In genomic region chr9:34636791-34637355, GRCh38 we compare ENCODE assay signal across 8 cellular contexts. TPM values are rescaled to one million over a fixed set of nuclear protein-coding genes. Genes with fewer than 3 reads are reported as not detected.
A peak's percentile ranks its signal among the peaks of the same experiment; 100 is the strongest.
DNase-seq lines count a peak whose midpoint lies in the region; ATAC-seq, FAIRE-seq and TF ChIP-seq lines count a peak whose summit lies in the region.

No MANE protein-coding gene starts in this region.

- DNase-seq in DMS53 (lab: John Stamatoyannopoulos, UW) (peak; percentile 66), DMS53 treated with DMSO at 0.1 percent for 48 hours (lab: John Stamatoyannopoulos, UW; ENCODE audit: unreplicated experiment) (no peak), GM12878 (ENCODE audit: low read depth, low spot score) (no peak), right lobe of liver (peak in 1 of 3 donors; percentile 79), thyroid gland (peak; percentile 49 to 60), GM03348 (ENCODE audit: low spot score) (no peak), midbrain (lab: John Stamatoyannopoulos, UW) (no peak)
- no peak for DNase-seq in Jurkat, Clone E6-1 (ENCODE audit: low read depth, low spot score)

- CTCF ChIA-PET in GM12878 (lab: Yijun Ruan, JAX), result interaction anchor here (1.0 to 8.3 kb wide), 11 partner anchors 10 to 348 kb away, joined by 3 to 118 read pairs (median 6); partner anchors contain the start of genes CCL27, DCTN3, GALT and RPP25L

- SMC1A ChIA-PET in GM12878 (lab: Charles Lee; ENCODE audit: uncharacterized antibody, unreplicated experiment), result interaction anchor here (0.6 to 2.3 kb wide), 6 partner anchors 10 to 305 kb away, joined by 3 to 7 read pairs (median 4); partner anchors contain the start of genes GALT and RPP25L

- TF ChIP-seq EP300 in GM12878 (IDR thresholded peaks at IDR 0.05; ENCODE audit: borderline replicate concordance in 1 of 2, control insufficient read depth in 1 of 2, low read depth in 2 of 2, low read length in 2 of 2), result no peak

- intact Hi-C loops in GM12878 (cut with micrococcal nuclease; ENCODE audit: unreplicated experiment) (no loop called here), right lobe of liver (cut with DNase I) (no loop called here), thyroid gland (cut with DNase I) (loop anchor here (10.0 kb wide), 1 partner anchor 68 kb away; no protein-coding TSS in a partner anchor)

- no TSS peak for BruUV-seq in GM12878 (replicated peaks; lab: Mats Ljungman, UMichigan)

- no peak for TF ChIP-seq RAD21 in GM12878 (IDR thresholded peaks at IDR 0.05; ENCODE audit: insufficient read depth, low read depth, low read length)

- H3K9ac ChIP-seq in GM12878 (ENCODE audit: control insufficient read depth, insufficient read depth, low read length), result peak overlapping the region; percentile 79

- peak overlapping the region; percentile 95 for H3K4me2 ChIP-seq in GM12878 (ENCODE audit: control insufficient read depth, insufficient read depth)

- no peak for TF ChIP-seq CTCF in GM12878 (IDR thresholded peaks at IDR 0.05 in 2 of 3, conservative IDR thresholded peaks at IDR 0.05 in 1 of 3; ENCODE audit: control insufficient read depth in 2 of 3, extremely low read depth in 1 of 3, insufficient read depth in 1 of 3, low read depth in 3 of 3, low read length in 3 of 3)
- TF ChIP-seq CTCF in right lobe of liver (IDR thresholded peaks at IDR 0.05), result no peak
- no peak for TF ChIP-seq CTCF in thyroid gland (IDR thresholded peaks at IDR 0.05)

- H3K27ac ChIP-seq in GM12878 (ENCODE audit: control insufficient read depth, insufficient read depth) (peak overlapping the region; percentile 52; the same call in 1 of the 2 replicates), right lobe of liver (peak overlapping the region; percentile 36 to 79 (median 72)), thyroid gland (peak overlapping the region in 2 of 3 donors; percentile 72 to 87)

- no peak for TF ChIP-seq POLR2A in GM12878 (IDR thresholded peaks at IDR 0.05; ENCODE audit: low read depth, low read length)
- no peak for TF ChIP-seq POLR2A in right lobe of liver (IDR thresholded peaks at IDR 0.05)
- TF ChIP-seq POLR2A in thyroid gland (IDR thresholded peaks at IDR 0.05), result no peak

- H3K79me2 ChIP-seq in GM12878 (ENCODE audit: control insufficient read depth, insufficient read depth, low read length), result peaks cover 15% of the 10 kb centered on the region

- peak overlapping the region; percentile 91 for H3K4me3 ChIP-seq in Jurkat, Clone E6-1 (ENCODE audit: low read length)
- H3K4me3 ChIP-seq in GM12878 (peak overlapping the region; percentile 72), right lobe of liver (peak overlapping the region; percentile 50 to 91 (median 87)), thyroid gland (replicated peaks in 1 of 3) (peak overlapping the region; percentile 18 to 59 (median 23))

- H3K27me3 ChIP-seq in GM12878 (replicated peaks in 1 of 2; ENCODE audit: control insufficient read depth in 2 of 2, insufficient read depth in 2 of 2, low read length in 1 of 2) (no peaks in the 10 kb centered on the region), right lobe of liver (no peaks in the 10 kb centered on the region), thyroid gland (no peaks in the 10 kb centered on the region)

- no peaks in the 10 kb centered on the region; the same call in none of the 2 replicates for H4K20me1 ChIP-seq in GM12878 (ENCODE audit: control insufficient read depth, insufficient read depth)

- ATAC-seq in GM12878, result peak; percentile 40
- peak; percentile 11 to 45 (median 38) for ATAC-seq in right lobe of liver

- RAD21 ChIA-PET in GM12878 (lab: Charles Lee; ENCODE audit: unreplicated experiment), result interaction anchor here (1.2 to 2.6 kb wide), 6 partner anchors 10 to 67 kb away, joined by 3 to 14 read pairs (median 7); partner anchors contain the start of genes DCTN3 and GALT

- peak overlapping the region; percentile 98 for H2AFZ ChIP-seq in GM12878 (ENCODE audit: control insufficient read depth, low read depth, low read length)

- POLR2A ChIA-PET in GM12878 (lab: Charles Lee), result interaction anchor here (1.5 to 3.4 kb wide), 4 partner anchors 7 to 17 kb away, joined by 4 to 25 read pairs (median 7); partner anchors contain the start of genes ARID3C, DCTN3, GALT and IL11RA

- FAIRE-seq in GM12878 (lab: Jason Lieb, UNC), result no peak

- WGBS in GM12878 (ENCODE audit: insufficient coverage, insufficient replicate concordance, low lambda C conversion rate, missing lambda C conversion rate), result 1% methylated on average over 23 of the region's 23 CpGs
- WGBS in right lobe of liver (ENCODE audit: insufficient coverage, low coverage, low lambda C conversion rate, missing lambda C conversion rate), result 1% methylated on average over 10 of the region's 23 CpGs
- WGBS in thyroid gland, 2 donors, result 13 to 21% methylated on average over 3 to 4 of the region's 23 CpGs

- peaks cover 2 to 6% of the 10 kb centered on the region in 2 experiments; a peak in 3 of 4 replicates for H3K36me3 ChIP-seq in GM12878 (ENCODE audit: control insufficient read depth in 2 of 2, insufficient read depth in 2 of 2, low read length in 1 of 2)
- H3K36me3 ChIP-seq in right lobe of liver, result peaks cover 0 to 6% (median 0%) of the 10 kb centered on the region in 4 donors
- H3K36me3 ChIP-seq in thyroid gland, result no peaks in the 10 kb centered on the region

- H3K9me3 ChIP-seq in GM12878 (replicated peaks; ENCODE audit: control insufficient read depth, insufficient read depth, low read length) (no peaks in the 10 kb centered on the region), right lobe of liver (no peaks in the 10 kb centered on the region), thyroid gland (no peaks in the 10 kb centered on the region)

- H3K4me1 ChIP-seq in GM12878 (ENCODE audit: control insufficient read depth, insufficient read depth, low read length) (no peaks in the 10 kb centered on the region; the same call in none of the 2 replicates), right lobe of liver (peaks cover 0 to 42% (median 18%) of the 10 kb centered on the region in 4 donors), thyroid gland (peaks cover 16 to 18% of the 10 kb centered on the region in 2 donors)

- in situ Hi-C loops in GM12878 (cut with MboI), result no loop called here

RNA-seq across cellular contexts. Expression of gene SIGMAR1, which starts 0.7 kb away (rescaled TPM):
- 183 TPM for polyA plus RNA-seq in Jurkat, Clone E6-1 (2012; ENCODE audit: insufficient read depth, insufficient read length)
- total RNA-seq in GM12878 (2013; cell fraction: nucleolus; rRNA removed), result 24.8 and 27.0 TPM in 2 replicates
- total RNA-seq in GM12878 (2014; rRNA removed) (65.4 and 77.9 TPM in 2 replicates), GM12878 (2014; rRNA removed; fragmentation: Illumina TruSeq; extraction: Trizol) (38.6 and 44.3 TPM in 2 replicates), GM12878 (2021) (61.5 and 63.0 TPM in 2 replicates), right lobe of liver (100 to 1,000 TPM in 5 of 6 experiments, 10 to 100 TPM in 1; 69.3 to 237 (median 123) TPM), thyroid gland (10 to 100 TPM; 48.6 to 89.7 (median 76.6) TPM)
- polyA plus RNA-seq in GM12878 (2011; ENCODE audit: low read depth), result 16.1 TPM
- polyA plus RNA-seq in GM12878 (2011; rRNA removed) (7.6 and 12.9 TPM in 2 replicates), GM12878 (2014; fragmentation: Illumina TruSeq; extraction: Trizol) (64.7 and 76.0 TPM in 2 replicates), GM12878 (2014; fragmentation: Nextera tagmentation; extraction: Ambion mirVana) (10 to 100 TPM in 1 of 2 experiments, 1 to 10 TPM in 1; 7.1 to 19.6 TPM), GM12878 (2014; rRNA removed) (81.4 and 82.9 TPM in 2 replicates), GM12878 (2016; fragmentation: Nextera tagmentation; extraction: Ambion mirVana) (100 to 1,000 TPM; 110 to 133 TPM)
- polyA plus RNA-seq in GM12878 (2011; cell fraction: cytosol; rRNA removed), result 21.5 and 23.4 TPM in 2 replicates
- 13.0 and 13.5 TPM in 2 replicates for polyA plus RNA-seq in GM12878 (2011; cell fraction: nucleus; rRNA removed)
- polyA plus RNA-seq in GM12878 (2012), result 25.7 and 30.6 TPM in 2 replicates
- polyA minus RNA-seq in GM12878 (2011; rRNA and poly(A)+ RNA removed), result 13.1 and 18.7 TPM in 2 replicates
- 6.5 and 10.2 TPM in 2 replicates for polyA minus RNA-seq in GM12878 (2011; cell fraction: cytosol; rRNA and poly(A)+ RNA removed)
- polyA minus RNA-seq in GM12878 (2011; cell fraction: nucleus; rRNA and poly(A)+ RNA removed), result 11.7 and 17.3 TPM in 2 replicates

RNA-seq across cellular contexts. Expression of gene ARID3C, which starts 8.0 kb away (rescaled TPM):
- polyA plus RNA-seq in Jurkat, Clone E6-1 (2012; ENCODE audit: insufficient read depth, insufficient read length), result not detected
- 0.38 TPM in 1 of 2 replicates, not detected in the other for total RNA-seq in GM12878 (2013; cell fraction: nucleolus; rRNA removed)
- total RNA-seq in GM12878 (2014; rRNA removed) (not detected in 2 replicates), GM12878 (2014; rRNA removed; fragmentation: Illumina TruSeq; extraction: Trizol) (not detected in 2 replicates), GM12878 (2021) (0.24 TPM in 1 of 2 replicates, not detected in the other), right lobe of liver (1 to 10 TPM; 1.7 to 6.7 (median 2.5) TPM), thyroid gland (not detected)
- polyA plus RNA-seq in GM12878 (2011; ENCODE audit: low read depth), result not detected
- polyA plus RNA-seq in GM12878 (2011; rRNA removed) (not detected in 2 replicates), GM12878 (2014; fragmentation: Illumina TruSeq; extraction: Trizol) (not detected in 2 replicates), GM12878 (2014; fragmentation: Nextera tagmentation; extraction: Ambion mirVana) (not detected), GM12878 (2014; rRNA removed) (not detected in 2 replicates), GM12878 (2016; fragmentation: Nextera tagmentation; extraction: Ambion mirVana) (not detected)
- not detected in 2 replicates for polyA plus RNA-seq in GM12878 (2011; cell fraction: cytosol; rRNA removed)
- polyA plus RNA-seq in GM12878 (2011; cell fraction: nucleus; rRNA removed), result 0.07 TPM in 1 of 2 replicates, not detected in the other
- polyA plus RNA-seq in GM12878 (2012), result not detected in 2 replicates
- polyA minus RNA-seq in GM12878 (2011; rRNA and poly(A)+ RNA removed), result not detected in 2 replicates
- not detected in 2 replicates for polyA minus RNA-seq in GM12878 (2011; cell fraction: cytosol; rRNA and poly(A)+ RNA removed)
- polyA minus RNA-seq in GM12878 (2011; cell fraction: nucleus; rRNA and poly(A)+ RNA removed), result not detected in 2 replicates

RNA-seq across cellular contexts. Expression of gene GALT, which starts 9.6 kb away (rescaled TPM):
- polyA plus RNA-seq in Jurkat, Clone E6-1 (2012; ENCODE audit: insufficient read depth, insufficient read length), result 41.6 TPM
- total RNA-seq in GM12878 (2013; cell fraction: nucleolus; rRNA removed), result 127 and 128 TPM in 2 replicates
- total RNA-seq in GM12878 (2014; rRNA removed) (30.3 and 31.0 TPM in 2 replicates), GM12878 (2014; rRNA removed; fragmentation: Illumina TruSeq; extraction: Trizol) (9.3 and 10.3 TPM in 2 replicates), GM12878 (2021) (26.2 and 30.8 TPM in 2 replicates), right lobe of liver (100 to 1,000 TPM in 4 of 6 experiments, 10 to 100 TPM in 2; 58.2 to 157 (median 117) TPM), thyroid gland (10 to 100 TPM; 48.7 to 76.5 (median 57.1) TPM)
- polyA plus RNA-seq in GM12878 (2011; ENCODE audit: low read depth), result 15.7 TPM
- polyA plus RNA-seq in GM12878 (2011; rRNA removed) (10.5 and 21.6 TPM in 2 replicates), GM12878 (2014; fragmentation: Illumina TruSeq; extraction: Trizol) (14.5 and 16.9 TPM in 2 replicates), GM12878 (2014; fragmentation: Nextera tagmentation; extraction: Ambion mirVana) (10 to 100 TPM; 22.8 to 24.9 TPM), GM12878 (2014; rRNA removed) (30.2 and 41.6 TPM in 2 replicates), GM12878 (2016; fragmentation: Nextera tagmentation; extraction: Ambion mirVana) (10 to 100 TPM; 28.8 to 34.1 TPM)
- polyA plus RNA-seq in GM12878 (2011; cell fraction: cytosol; rRNA removed), result 15.5 and 19.7 TPM in 2 replicates
- 216 and 276 TPM in 2 replicates for polyA plus RNA-seq in GM12878 (2011; cell fraction: nucleus; rRNA removed)
- polyA plus RNA-seq in GM12878 (2012), result 23.4 and 28.6 TPM in 2 replicates
- 19.0 and 27.7 TPM in 2 replicates for polyA minus RNA-seq in GM12878 (2011; rRNA and poly(A)+ RNA removed)
- polyA minus RNA-seq in GM12878 (2011; cell fraction: cytosol; rRNA and poly(A)+ RNA removed), result 6.3 and 7.0 TPM in 2 replicates
- 82.2 and 106 TPM in 2 replicates for polyA minus RNA-seq in GM12878 (2011; cell fraction: nucleus; rRNA and poly(A)+ RNA removed)

RNA-seq across cellular contexts. Expression of gene IL11RA, which starts 15.1 kb away (rescaled TPM):
- polyA plus RNA-seq in Jurkat, Clone E6-1 (2012; ENCODE audit: insufficient read depth, insufficient read length), result 21.0 TPM
- 26.1 and 28.4 TPM in 2 replicates for total RNA-seq in GM12878 (2013; cell fraction: nucleolus; rRNA removed)
- total RNA-seq in GM12878 (2014; rRNA removed) (1.5 and 2.9 TPM in 2 replicates), GM12878 (2014; rRNA removed; fragmentation: Illumina TruSeq; extraction: Trizol) (1.7 and 2.6 TPM in 2 replicates), GM12878 (2021) (4.8 and 5.8 TPM in 2 replicates), right lobe of liver (10 to 100 TPM in 5 of 6 experiments, 1 to 10 TPM in 1; 9.7 to 21.5 (median 14.7) TPM), thyroid gland (10 to 100 TPM; 43.8 to 89.9 (median 56.5) TPM)
- 3.8 TPM for polyA plus RNA-seq in GM12878 (2011; ENCODE audit: low read depth)
- polyA plus RNA-seq in GM12878 (2011; rRNA removed) (3.5 and 5.7 TPM in 2 replicates), GM12878 (2014; fragmentation: Illumina TruSeq; extraction: Trizol) (2.6 and 2.8 TPM in 2 replicates), GM12878 (2014; fragmentation: Nextera tagmentation; extraction: Ambion mirVana) (under 1 TPM; 0.32 to 0.47 TPM), GM12878 (2014; rRNA removed) (5.2 and 5.7 TPM in 2 replicates), GM12878 (2016; fragmentation: Nextera tagmentation; extraction: Ambion mirVana) (1 to 10 TPM; 1.1 to 1.5 TPM)
- polyA plus RNA-seq in GM12878 (2011; cell fraction: cytosol; rRNA removed), result 3.7 and 5.0 TPM in 2 replicates
- 66.8 and 68.7 TPM in 2 replicates for polyA plus RNA-seq in GM12878 (2011; cell fraction: nucleus; rRNA removed)
- 7.6 and 9.9 TPM in 2 replicates for polyA plus RNA-seq in GM12878 (2012)
- polyA minus RNA-seq in GM12878 (2011; rRNA and poly(A)+ RNA removed), result 1.8 and 3.3 TPM in 2 replicates
- polyA minus RNA-seq in GM12878 (2011; cell fraction: cytosol; rRNA and poly(A)+ RNA removed), result 1.2 and 2.2 TPM in 2 replicates
- polyA minus RNA-seq in GM12878 (2011; cell fraction: nucleus; rRNA and poly(A)+ RNA removed), result 7.6 and 19.1 TPM in 2 replicates

RNA-seq across cellular contexts. Expression of gene DCTN3, which starts 16.6 kb away (rescaled TPM):
- polyA plus RNA-seq in Jurkat, Clone E6-1 (2012; ENCODE audit: insufficient read depth, insufficient read length), result 143 TPM
- total RNA-seq in GM12878 (2013; cell fraction: nucleolus; rRNA removed), result 18.1 and 20.7 TPM in 2 replicates
- total RNA-seq in GM12878 (2014; rRNA removed) (87.3 and 103 TPM in 2 replicates), GM12878 (2014; rRNA removed; fragmentation: Illumina TruSeq; extraction: Trizol) (43.2 and 45.6 TPM in 2 replicates), GM12878 (2021) (74.6 and 79.1 TPM in 2 replicates), right lobe of liver (10 to 100 TPM; 26.4 to 36.8 (median 32.7) TPM), thyroid gland (100 to 1,000 TPM in 2 of 4 donors, 10 to 100 TPM in 2; 54.6 to 140 (median 89.2) TPM)
- 115 TPM for polyA plus RNA-seq in GM12878 (2011; ENCODE audit: low read depth)
- polyA plus RNA-seq in GM12878 (2011; rRNA removed) (56.5 and 75.6 TPM in 2 replicates), GM12878 (2014; fragmentation: Illumina TruSeq; extraction: Trizol) (26.9 and 57.8 TPM in 2 replicates), GM12878 (2014; fragmentation: Nextera tagmentation; extraction: Ambion mirVana) (10 to 100 TPM; 19.0 to 52.0 TPM), GM12878 (2014; rRNA removed) (66.7 and 68.0 TPM in 2 replicates), GM12878 (2016; fragmentation: Nextera tagmentation; extraction: Ambion mirVana) (100 to 1,000 TPM; 101 to 120 TPM)
- 102 TPM in 2 replicates for polyA plus RNA-seq in GM12878 (2011; cell fraction: cytosol; rRNA removed)
- 94.9 and 105 TPM in 2 replicates for polyA plus RNA-seq in GM12878 (2011; cell fraction: nucleus; rRNA removed)
- 101 and 126 TPM in 2 replicates for polyA plus RNA-seq in GM12878 (2012)
- 45.4 and 61.2 TPM in 2 replicates for polyA minus RNA-seq in GM12878 (2011; rRNA and poly(A)+ RNA removed)
- polyA minus RNA-seq in GM12878 (2011; cell fraction: cytosol; rRNA and poly(A)+ RNA removed), result 12.0 and 16.7 TPM in 2 replicates
- 24.7 and 43.0 TPM in 2 replicates for polyA minus RNA-seq in GM12878 (2011; cell fraction: nucleus; rRNA and poly(A)+ RNA removed)

Comparison
In these comparisons a context has a peak if more than half of its experiments do, and no peak if none do; other contexts are left out.
1. DNase-seq: peak in DMS53 (single experiment) and thyroid gland (2 of 2); none in DMS53 treated with DMSO at 0.1 percent for 48 hours (single experiment), Jurkat, Clone E6-1 (single experiment), GM12878 (single experiment), GM03348 (single experiment) and midbrain (single experiment).
2. H3K4me3 ChIP-seq: peak in every context shown above with its lines; median percentile 91 in Jurkat, Clone E6-1; 87 in right lobe of liver; 72 in GM12878; 23 in thyroid gland.
3. Peak in every context shown above with its lines, with median percentiles within 50 percentile points of each other: H3K27ac ChIP-seq.